19 cellular contexts compared by ENCODE assay signal in the genomic region with DNA sequence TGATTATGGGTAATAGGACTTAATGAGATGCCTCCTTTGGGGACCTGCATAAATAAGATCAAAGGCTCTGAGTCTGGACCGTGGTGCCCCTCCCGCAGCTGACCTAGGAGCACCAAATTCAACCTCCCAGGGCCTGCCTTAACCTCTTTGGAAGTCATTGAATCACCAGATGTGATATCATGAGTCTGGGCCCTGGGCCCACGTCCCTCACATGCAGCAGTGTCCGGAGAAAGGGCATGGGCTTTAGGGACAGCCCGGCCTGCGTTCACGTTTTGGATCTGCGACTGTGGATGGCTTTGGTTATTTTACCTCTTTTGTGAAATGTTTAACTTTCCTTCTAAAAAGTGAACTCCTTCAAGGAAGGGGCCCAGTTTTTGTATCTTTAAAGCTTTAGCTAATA.
"Had no signal": no experiment of that assay in that cellular context is flagged by ENCODE, and none has a peak within 500 bp of the region (broad histone marks: within the 10 kb centered on the region; RNA-seq: fewer than 3 reads in every experiment).

No MANE protein-coding gene starts in this region.

- DNase-seq: cerebellar nuclear complex; cortex of kidney; dorsolateral prefrontal cortex; effector CD4-positive, alpha-beta T cell; mesenchymal stem cell; mucosa of descending colon; naive thymus-derived CD4-positive, alpha-beta T cell; pancreas; retina; right lobe of liver; spleen; stimulated activated naive CD4-positive, alpha-beta T cell; stimulated activated naive CD8-positive, alpha-beta T cell treated with anti-CD3 and anti-CD28 coated beads, Interleukin-15, amount 100 ng/mL, for 72 hours; transverse colon had no signal

- H3K27me3 ChIP-seq: dorsolateral prefrontal cortex, neutrophil, right lobe of liver, spleen, suprapubic skin, transverse colon, vagina had no signal

- H3K4me3 Mint-ChIP-seq: mesothelial cell of epicardium; naive thymus-derived CD4-positive, alpha-beta T cell; nephron; stimulated activated naive CD8-positive, alpha-beta T cell treated with anti-CD3 and anti-CD28 coated beads, Interleukin-15, amount 100 ng/mL, for 72 hours had no signal

- H3K36me3 ChIP-seq: neutrophil, pancreas, right lobe of liver, spleen, suprapubic skin, transverse colon, vagina had no signal

- H3K27ac ChIP-seq: neutrophil, pancreas, right lobe of liver, spleen, suprapubic skin, vagina had no signal

- H3K27me3 Mint-ChIP-seq: naive thymus-derived CD4-positive, alpha-beta T cell had no signal

- ATAC-seq: mucosa of descending colon; naive thymus-derived CD4-positive, alpha-beta T cell; pancreas; right lobe of liver; stimulated activated naive CD8-positive, alpha-beta T cell treated with anti-CD3 and anti-CD28 coated beads, Interleukin-15, amount 100 ng/mL, for 72 hours had no signal

- H3K27ac Mint-ChIP-seq: mesothelial cell of epicardium; naive thymus-derived CD4-positive, alpha-beta T cell; nephron; stimulated activated naive CD8-positive, alpha-beta T cell treated with anti-CD3 and anti-CD28 coated beads, Interleukin-15, amount 100 ng/mL, for 72 hours had no signal

- H3K4me1 ChIP-seq: pancreas, right lobe of liver, suprapubic skin, vagina had no signal

- H3K9me3 ChIP-seq: mucosa of descending colon, neutrophil, pancreas, right lobe of liver, suprapubic skin, transverse colon, vagina had no signal

- H3K4me3 ChIP-seq: dorsolateral prefrontal cortex, mucosa of descending colon, pancreas, right lobe of liver, spleen, suprapubic skin, transverse colon, vagina had no signal
